34 cellular contexts compared by ENCODE assay signal in genomic region chr3:20395692-20396091, GRCh38.
"Had no signal": no experiment of that assay in that cellular context is flagged by ENCODE, and none has a peak within 500 bp of the region (broad histone marks: within the 10 kb centered on the region; RNA-seq: fewer than 3 reads in every experiment).

No MANE protein-coding gene starts in this region.

- H3K27me3 ChIP-seq: adrenal gland, body of pancreas, brain microvascular endothelial cell, breast epithelium had no signal

- H3K27ac Mint-ChIP-seq: activated B cell treated with CpG ODN at 0.5 μM for 24 hours; activated CD4-positive, alpha-beta memory T cell treated with anti-CD3 and anti-CD28 coated beads for 36 hours; activated CD4-positive, alpha-beta T cell treated with anti-CD3 and anti-CD28 coated beads, Interleukin-2, amount 10 ng/mL, durations not matched to agents 24 days and 14 days; activated CD8-positive, alpha-beta T cell treated with anti-CD3 and anti-CD28 coated beads for 36 hours; activated naive CD4-positive, alpha-beta T cell treated with anti-CD3 and anti-CD28 coated beads for 36 hours; activated naive CD4-positive, alpha-beta T cell treated with anti-CD3 and anti-CD28 coated beads, Interleukin-2, amount 50 U/mL, for 72 hours; activated naive CD8-positive, alpha-beta T cell treated with anti-CD3 and anti-CD28 coated beads for 36 hours; activated T-cell treated with anti-CD3 and anti-CD28 coated beads, Interleukin-2, amount 50 U/mL, for 72 hours; activated T-helper 1 cell treated with anti-CD3 and anti-CD28 coated beads, Interleukin-12 subunit alpha, Interleukin-12 subunit beta, Interleukin-2, Interleukin-4 antibody, amounts not matched to agents 30 ng/mL and 10 ng/mL and 1 ng/mL, durations not matched to agents 14 hours and 24 hours and 36 hours; activated T-helper 17 cell treated with anti-CD3 and anti-CD28 coated beads, Interleukin-2, amount 50 U/mL, for 72 hours; T-helper 1 cell treated with Interleukin-12 subunit alpha and Interleukin-12 subunit beta and Interleukin-4 antibody, amounts not matched to agents 30 μg/mL and 1 μg/mL, for 36 hours; T-helper 2 cell treated with Interferon-gamma antibody and Interleukin-4, amounts not matched to agents 5 μg/mL and 100 μg/mL, for 36 hours had no signal

- H3K9me3 ChIP-seq: adrenal gland, body of pancreas had no signal

- DNase-seq: activated B cell treated with CpG ODN at 0.5 μM for 24 hours; activated CD4-positive, alpha-beta memory T cell treated with anti-CD3 and anti-CD28 coated beads for 36 hours; activated CD4-positive, alpha-beta T cell treated with anti-CD3 and anti-CD28 coated beads for 4 hours; activated CD4-positive, alpha-beta T cell treated with anti-CD3 and anti-CD28 coated beads, Interleukin-2, amount 10 ng/mL, durations not matched to agents 24 days and 14 days; activated CD4-positive, alpha-beta T cell treated with anti-CD3 and anti-CD28 coated beads, Interleukin-2, amount 50 U/mL, for 1 hour; activated CD4-positive, alpha-beta T cell treated with anti-CD3 and anti-CD28 coated beads, Interleukin-2, amount 50 U/mL, for 4 hours; activated CD4-positive, CD25-positive, alpha-beta regulatory T cell treated with anti-CD3 and anti-CD28 coated beads, Interleukin-2, amount 50 U/mL, for 72 hours; activated CD8-positive, alpha-beta memory T cell treated with anti-CD3 and anti-CD28 coated beads, Interleukin-2, amount 50 U/mL, for 4 hours; activated CD8-positive, alpha-beta T cell treated with anti-CD3 and anti-CD28 coated beads for 36 hours; activated effector memory CD4-positive, alpha-beta T cell treated with anti-CD3 and anti-CD28 coated beads, Interleukin-2, amount 50 U/mL, for 16 hours; activated gamma-delta T cell treated with Interleukin-2 at 50 U/mL for 16 hours; activated naive CD4-positive, alpha-beta T cell; activated naive CD4-positive, alpha-beta T cell treated with anti-CD3 and anti-CD28 coated beads for 36 hours; activated naive CD4-positive, alpha-beta T cell treated with anti-CD3 and anti-CD28 coated beads, Interleukin-2, amount 50 U/mL, for 16 hours; activated naive CD8-positive, alpha-beta T cell treated with anti-CD3 and anti-CD28 coated beads for 36 hours; activated T-cell treated with anti-CD3 and anti-CD28 coated beads for 4 hours; activated T-cell treated with anti-CD3 and anti-CD28 coated beads, Interleukin-2, amount 50 U/mL, for 1 hour; activated T-cell treated with anti-CD3 and anti-CD28 coated beads, Interleukin-2, amount 50 U/mL, for 4 hours; activated T-cell treated with anti-CD3 and anti-CD28 coated beads, Interleukin-2, amount 50 U/mL, for 72 hours; adrenal gland; amniotic stem cell; body of pancreas; brain microvascular endothelial cell; central memory CD4-positive, alpha-beta T cell; T-helper 1 cell; T-helper 2 cell; T-helper 9 cell had no signal

- H3K4me1 Mint-ChIP-seq: activated B cell treated with CpG ODN at 0.5 μM for 24 hours; activated CD4-positive, alpha-beta T cell treated with anti-CD3 and anti-CD28 coated beads, Interleukin-2, amount 10 ng/mL, durations not matched to agents 24 days and 14 days; activated naive CD8-positive, alpha-beta T cell treated with anti-CD3 and anti-CD28 coated beads for 36 hours; activated T-helper 17 cell treated with anti-CD3 and anti-CD28 coated beads, Interleukin-2, amount 50 U/mL, for 72 hours had no signal

- H3K4me3 Mint-ChIP-seq: activated B cell treated with CpG ODN at 0.5 μM for 24 hours; activated CD4-positive, alpha-beta memory T cell treated with anti-CD3 and anti-CD28 coated beads for 36 hours; activated CD4-positive, alpha-beta T cell treated with anti-CD3 and anti-CD28 coated beads, Interleukin-2, amount 10 ng/mL, durations not matched to agents 24 days and 14 days; activated CD8-positive, alpha-beta T cell treated with anti-CD3 and anti-CD28 coated beads for 36 hours; activated naive CD4-positive, alpha-beta T cell treated with anti-CD3 and anti-CD28 coated beads for 36 hours; activated naive CD8-positive, alpha-beta T cell treated with anti-CD3 and anti-CD28 coated beads for 36 hours; activated T-cell treated with anti-CD3 and anti-CD28 coated beads, Interleukin-2, amount 50 U/mL, for 4 hours; activated T-cell treated with anti-CD3 and anti-CD28 coated beads, Interleukin-2, amount 50 U/mL, for 72 hours; activated T-helper 1 cell treated with anti-CD3 and anti-CD28 coated beads, Interleukin-12 subunit alpha, Interleukin-12 subunit beta, Interleukin-2, Interleukin-4 antibody, amounts not matched to agents 30 ng/mL and 10 ng/mL and 1 ng/mL, durations not matched to agents 14 hours and 24 hours and 36 hours; activated T-helper 17 cell treated with anti-CD3 and anti-CD28 coated beads, Interleukin-2, amount 50 U/mL, for 72 hours; T-helper 1 cell treated with Interleukin-12 subunit alpha and Interleukin-12 subunit beta and Interleukin-4 antibody, amounts not matched to agents 30 μg/mL and 1 μg/mL, for 36 hours; T-helper 2 cell treated with Interferon-gamma antibody and Interleukin-4, amounts not matched to agents 5 μg/mL and 100 μg/mL, for 36 hours had no signal

- H3K27me3 Mint-ChIP-seq: activated B cell treated with CpG ODN at 0.5 μM for 24 hours; activated CD4-positive, alpha-beta memory T cell treated with anti-CD3 and anti-CD28 coated beads for 36 hours; activated CD4-positive, alpha-beta T cell treated with anti-CD3 and anti-CD28 coated beads, Interleukin-2, amount 10 ng/mL, durations not matched to agents 24 days and 14 days; activated CD8-positive, alpha-beta T cell treated with anti-CD3 and anti-CD28 coated beads for 36 hours; activated naive CD8-positive, alpha-beta T cell treated with anti-CD3 and anti-CD28 coated beads for 36 hours; activated T-helper 17 cell treated with anti-CD3 and anti-CD28 coated beads, Interleukin-2, amount 50 U/mL, for 72 hours had no signal

- H3K9me3 Mint-ChIP-seq: activated CD4-positive, alpha-beta memory T cell treated with anti-CD3 and anti-CD28 coated beads for 36 hours; activated CD4-positive, alpha-beta T cell treated with anti-CD3 and anti-CD28 coated beads, Interleukin-2, amount 10 ng/mL, durations not matched to agents 24 days and 14 days; activated CD8-positive, alpha-beta T cell treated with anti-CD3 and anti-CD28 coated beads for 36 hours; activated naive CD4-positive, alpha-beta T cell treated with anti-CD3 and anti-CD28 coated beads, Interleukin-2, amount 50 U/mL, for 72 hours; activated T-cell treated with anti-CD3 and anti-CD28 coated beads, Interleukin-2, amount 50 U/mL, for 4 hours; activated T-cell treated with anti-CD3 and anti-CD28 coated beads, Interleukin-2, amount 50 U/mL, for 72 hours; activated T-helper 1 cell treated with anti-CD3 and anti-CD28 coated beads, Interleukin-12 subunit alpha, Interleukin-12 subunit beta, Interleukin-2, Interleukin-4 antibody, amounts not matched to agents 30 ng/mL and 10 ng/mL and 1 ng/mL, durations not matched to agents 14 hours and 24 hours and 36 hours; T-helper 1 cell treated with Interleukin-12 subunit alpha and Interleukin-12 subunit beta and Interleukin-4 antibody, amounts not matched to agents 30 μg/mL and 1 μg/mL, for 36 hours; T-helper 2 cell treated with Interferon-gamma antibody and Interleukin-4, amounts not matched to agents 5 μg/mL and 100 μg/mL, for 36 hours had no signal

- ATAC-seq: activated CD8-positive, alpha-beta T cell treated with anti-CD3 and anti-CD28 coated beads for 36 hours; activated naive CD4-positive, alpha-beta T cell treated with anti-CD3 and anti-CD28 coated beads, Interleukin-2, amount 50 U/mL, for 72 hours; activated T-cell treated with anti-CD3 and anti-CD28 coated beads, Interleukin-2, amount 50 U/mL, for 4 hours; activated T-cell treated with anti-CD3 and anti-CD28 coated beads, Interleukin-2, amount 50 U/mL, for 72 hours; activated T-helper 17 cell treated with anti-CD3 and anti-CD28 coated beads, Interleukin-2, amount 50 U/mL, for 72 hours; body of pancreas had no signal

- H3K36me3 ChIP-seq: adrenal gland, brain microvascular endothelial cell, breast epithelium had no signal

- H3K4me1 ChIP-seq: adrenal gland, body of pancreas, breast epithelium had no signal

- H3K36me3 Mint-ChIP-seq: activated CD4-positive, alpha-beta memory T cell treated with anti-CD3 and anti-CD28 coated beads for 36 hours; activated naive CD4-positive, alpha-beta T cell treated with anti-CD3 and anti-CD28 coated beads, Interleukin-2, amount 50 U/mL, for 72 hours had no signal

- H3K4me3 ChIP-seq: adrenal gland, body of pancreas, breast epithelium had no signal

- H3K27ac ChIP-seq: adrenal gland, body of pancreas, brain microvascular endothelial cell, breast epithelium, VCaP had no signal
